ENCODE assay signal across 8 cellular contexts in genomic region chr11:72446929-72447753, GRCh38. TPM values are rescaled to one million over a fixed set of nuclear protein-coding genes. Genes with fewer than 3 reads are reported as not detected.
DNase-seq lines count a peak whose midpoint lies in the region; ATAC-seq and TF ChIP-seq lines count a peak whose summit lies in the region.

No MANE protein-coding gene starts in this region.

- H3K27me3 ChIP-seq in OCI-LY1 (ENCODE audit: insufficient read depth, low read length) (no peaks in the 10 kb centered on the region), colonic mucosa (no peaks in the 10 kb centered on the region)

- no peak overlapping the region for H3K9ac ChIP-seq in OCI-LY1 (ENCODE audit: low read length)
- no peak overlapping the region for H3K9ac ChIP-seq in colonic mucosa (ENCODE audit: low read depth in 2 of 2, low read length in 2 of 2)

- TF ChIP-seq CTCF in OCI-LY1 (IDR thresholded peaks at IDR 0.05; ENCODE audit: low read length) = peak; percentile 78
- TF ChIP-seq CTCF in colonic mucosa (IDR thresholded peaks at IDR 0.05) = peak; percentile 73

- H3K9me2 ChIP-seq in OCI-LY1 (ENCODE audit: low read depth, low read length) = no peaks in the 10 kb centered on the region

- H3K36me3 ChIP-seq in OCI-LY1 (ENCODE audit: insufficient read depth, low read length) (no peaks in the 10 kb centered on the region), colonic mucosa (no peaks in the 10 kb centered on the region)

- H3K4me1 ChIP-seq in OCI-LY1 (ENCODE audit: insufficient read depth, low read length, severe bottlenecking) (no peaks in the 10 kb centered on the region), colonic mucosa (no peaks in the 10 kb centered on the region)

- H3F3A ChIP-seq in OCI-LY1 (ENCODE audit: insufficient read depth, low read length) = no peaks in the 10 kb centered on the region

- peak; percentile 71 for DNase-seq in DMS79 treated with DMSO at 0.1 percent for 48 hours (lab: John Stamatoyannopoulos, UW)
- DNase-seq in Jurkat, Clone E6-1 (ENCODE audit: low read depth, low spot score) = peak; percentile 62
- DNase-seq in colonic mucosa = no peak
- DNase-seq in lung microvascular endothelial cell (ENCODE audit: low read depth in 2 of 2) = peak; percentile 70 to 74
- no peak for DNase-seq in activated CD4-positive, CD25-positive, alpha-beta regulatory T cell (lab: John Stamatoyannopoulos, UW)

- H3K4me2 ChIP-seq in OCI-LY1 (ENCODE audit: low read length) = no peak overlapping the region

- ATAC-seq in GM18909 (IDR thresholded peaks at IDR 0.05; ENCODE audit: poor library complexity, unreplicated experiment) (no peak), GM18519 (IDR thresholded peaks at IDR 0.05; ENCODE audit: low FRiP score, unreplicated experiment) (no peak)

- no peak overlapping the region for H2AFZ ChIP-seq in OCI-LY1 (ENCODE audit: low read length)

- no peak overlapping the region for H3K4me3 ChIP-seq in Jurkat, Clone E6-1 (ENCODE audit: low read length)
- H3K4me3 ChIP-seq in OCI-LY1 (ENCODE audit: low read depth, low read length, poor library complexity, severe bottlenecking) (no peak overlapping the region), colonic mucosa (no peak overlapping the region)

- no peaks in the 10 kb centered on the region for H4K20me1 ChIP-seq in OCI-LY1 (ENCODE audit: insufficient read depth, low read length)

- intact Hi-C loops in colonic mucosa (cut with DNase I) = no loop called here

- H3K9me3 ChIP-seq in OCI-LY1 (ENCODE audit: low read length) (no peaks in the 10 kb centered on the region), colonic mucosa (no peaks in the 10 kb centered on the region)

- no peaks in the 10 kb centered on the region for H3K79me2 ChIP-seq in OCI-LY1 (ENCODE audit: insufficient read depth, low read length)

- no peak overlapping the region for H3K27ac ChIP-seq in OCI-LY1 (ENCODE audit: low read depth, low read length, poor library complexity, severe bottlenecking)
- H3K27ac ChIP-seq in colonic mucosa = no peak overlapping the region

RNA-seq across cellular contexts. Expression of gene CLPB, which starts 12.8 kb away (rescaled TPM):
- 40.5 TPM for polyA plus RNA-seq in Jurkat, Clone E6-1 (2012; ENCODE audit: insufficient read depth, insufficient read length)
- total RNA-seq in colonic mucosa (10 to 100 TPM; 12.9 to 28.3 TPM), lung microvascular endothelial cell (22.2 and 24.2 TPM in 2 replicates)

Comparison
In these comparisons a context has a peak if more than half of its experiments do, and no peak if none do; other contexts are left out.
1. DNase-seq: peak in DMS79 treated with DMSO at 0.1 percent for 48 hours (single experiment), Jurkat, Clone E6-1 (single experiment) and lung microvascular endothelial cell (2 of 2); none in colonic mucosa (single experiment) and activated CD4-positive, CD25-positive, alpha-beta regulatory T cell (0 of 4).